ENCODE assay signal across 27 cellular contexts in the genomic region with DNA sequence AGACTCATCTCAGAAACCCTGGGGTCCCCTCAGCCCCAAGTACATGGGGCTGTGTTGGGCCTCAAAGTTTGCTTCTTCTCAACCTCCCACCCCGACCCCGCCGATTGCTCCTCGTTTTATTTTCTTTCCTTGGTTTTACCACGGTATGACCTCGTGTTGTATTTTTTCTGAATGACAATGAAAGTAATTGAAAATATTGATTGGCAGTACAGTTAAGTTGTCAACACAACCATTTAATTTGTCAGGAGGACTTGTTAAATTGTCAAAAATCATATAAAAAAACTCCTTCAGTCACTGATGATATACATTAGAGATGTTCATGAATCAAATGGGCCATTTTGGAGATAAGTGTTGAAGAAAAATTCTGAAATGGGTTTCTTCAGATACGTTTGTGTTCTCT.
A peak's percentile ranks its signal among the peaks of the same experiment; 100 is the strongest.
DNase-seq lines count a peak whose midpoint lies in the region; TF ChIP-seq lines count a peak whose summit lies in the region.
"Had no signal": no experiment of that assay in that cellular context is flagged by ENCODE, and none has a peak within 500 bp of the region (broad histone marks: within the 10 kb centered on the region; RNA-seq: fewer than 3 reads in every experiment).

No MANE protein-coding gene starts in this region.

- no peaks in the 10 kb centered on the region for H3K9me3 ChIP-seq in HEK293 (ENCODE audit: control insufficient read depth, insufficient read depth, low read depth, low read length)
- H3K9me3 ChIP-seq in neural cell (ENCODE audit: low read length) = no peaks in the 10 kb centered on the region
- H3K9me3 ChIP-seq in BE2C = no peaks in the 10 kb centered on the region
- H3K9me3 ChIP-seq: A549, BLaER1 had no signal

- H3K4me3 ChIP-seq in HEK293 (ENCODE audit: low read depth, low read length) = no peak overlapping the region
- no peak overlapping the region for H3K4me3 ChIP-seq in neural cell (ENCODE audit: low read length)
- H3K4me3 ChIP-seq in BE2C (ENCODE audit: low read depth, low read length) = no peak overlapping the region
- H3K4me3 ChIP-seq: A549, BLaER1, GM12878 had no signal

- peak; percentile 100 for TF ChIP-seq EP300 in neural cell (conservative IDR thresholded peaks at IDR 0.05; ENCODE audit: poor library complexity, severe bottlenecking)

- H3K27ac Mint-ChIP-seq in HFFc6 = no peak overlapping the region
- H3K27ac Mint-ChIP-seq: B cell; CD14-positive monocyte; CD4-positive, alpha-beta memory T cell; CD8-positive, alpha-beta memory T cell had no signal

- H3K9me2 ChIP-seq in neural cell (ENCODE audit: insufficient read depth, low read length) = no peaks in the 10 kb centered on the region

- no peak overlapping the region for H2AFZ ChIP-seq in neural cell (ENCODE audit: low read depth, low read length)

- H3K4me1 ChIP-seq in HEK293 (ENCODE audit: control insufficient read depth, insufficient read depth, low read length) (no peaks in the 10 kb centered on the region), BE2C (no peaks in the 10 kb centered on the region)
- H3K4me1 ChIP-seq: A549 had no signal

- DNase-seq in NCI-H146 (lab: John Stamatoyannopoulos, UW) = peak; percentile 7
- DNase-seq in NCI-H146 treated with DMSO at 0.1 percent for 48 hours (lab: John Stamatoyannopoulos, UW; ENCODE audit: unreplicated experiment) = no peak
- DNase-seq in NCI-H2227 (lab: John Stamatoyannopoulos, UW; ENCODE audit: unreplicated experiment) = peak; percentile 71
- DNase-seq in BE2C = no peak
- DNase-seq in HFFc6 = no peak
- DNase-seq in SKM-1 (lab: John Stamatoyannopoulos, UW; ENCODE audit: unreplicated experiment) = no peak
- DNase-seq: AML-193; C1 segment of cervical spinal cord; CD4-positive, alpha-beta memory T cell; CD4-positive, CD25-positive, alpha-beta regulatory T cell; CD8-positive, alpha-beta memory T cell; COR-L47; DMS 273 treated with DMSO at 0.1 percent for 48 hours; DMS153; DMS53; DMS79; DND-41; EL; GDM1 had no signal

- TF ChIP-seq RAD21 in neural cell (conservative IDR thresholded peaks at IDR 0.05) = no peak

- H3K27me3 ChIP-seq in neural cell (ENCODE audit: insufficient read depth, low read depth, low read length) = no peaks in the 10 kb centered on the region
- no peaks in the 10 kb centered on the region for H3K27me3 ChIP-seq in BE2C
- H3K27me3 ChIP-seq: BLaER1 had no signal

- H3K79me2 ChIP-seq in neural cell (replicated peaks; ENCODE audit: insufficient read depth, low read length) = no peaks in the 10 kb centered on the region

- no peaks in the 10 kb centered on the region for H4K20me1 ChIP-seq in neural cell (ENCODE audit: insufficient read depth)
- H4K20me1 ChIP-seq: BLaER1 had no signal

- H3K9ac ChIP-seq in neural cell (ENCODE audit: low read length) = no peak overlapping the region
- H3K9ac ChIP-seq: BLaER1 had no signal

- no peaks in the 10 kb centered on the region for H3K4me1 Mint-ChIP-seq in HFFc6 (ENCODE audit: low read depth)
- H3K4me1 Mint-ChIP-seq: B cell; CD4-positive, alpha-beta memory T cell; CD4-positive, CD25-positive, alpha-beta regulatory T cell; CD8-positive, alpha-beta memory T cell had no signal

- no peaks in the 10 kb centered on the region for H3K36me3 Mint-ChIP-seq in HFFc6 (ENCODE audit: low read depth)
- H3K36me3 Mint-ChIP-seq: CD4-positive, alpha-beta memory T cell; CD4-positive, CD25-positive, alpha-beta regulatory T cell; CD8-positive, alpha-beta memory T cell had no signal

- H3K27me3 Mint-ChIP-seq in HFFc6 (ENCODE audit: insufficient read depth) = peaks cover 5% of the 10 kb centered on the region
- H3K27me3 Mint-ChIP-seq: CD4-positive, CD25-positive, alpha-beta regulatory T cell had no signal

- no peaks in the 10 kb centered on the region for H3K9me3 Mint-ChIP-seq in HFFc6

- CTCF ChIA-PET in HEK293 (lab: Yijun Ruan, JAX) = no interaction called here

- TF ChIP-seq CTCF in HEK293 (tag by site-specific recombination; IDR thresholded peaks at IDR 0.05) (no peak), neural cell (IDR thresholded peaks at IDR 0.05; ENCODE audit: poor library complexity, severe bottlenecking) (no peak), BE2C (IDR thresholded peaks at IDR 0.05; ENCODE audit: low read depth, low read length) (no peak), HFFc6 (IDR thresholded peaks at IDR 0.05) (no peak)

- H3K27ac ChIP-seq in HEK293 (ENCODE audit: extremely low read depth, low read depth, low read length) (no peak overlapping the region), neural cell (ENCODE audit: low read length) (peak overlapping the region; percentile 54)
- H3K27ac ChIP-seq: 22Rv1, A549, BLaER1 had no signal

- no peaks in the 10 kb centered on the region for H3F3A ChIP-seq in neural cell (ENCODE audit: insufficient read depth, low read length, poor library complexity, severe bottlenecking)

- H3K36me3 ChIP-seq in HEK293 (ENCODE audit: control insufficient read depth in 2 of 2, insufficient read depth in 1 of 2, low read length in 2 of 2) = no peaks in the 10 kb centered on the region
- no peaks in the 10 kb centered on the region for H3K36me3 ChIP-seq in neural cell (ENCODE audit: insufficient read depth, low read length)
- no peaks in the 10 kb centered on the region for H3K36me3 ChIP-seq in BE2C
- H3K36me3 ChIP-seq: BLaER1 had no signal

- H3K4me2 ChIP-seq in neural cell (ENCODE audit: low read length) = no peak overlapping the region
- H3K4me2 ChIP-seq: A549, BLaER1 had no signal

- POLR2A ChIA-PET in HEK293 (lab: Yijun Ruan, JAX) = no interaction called here

- H3K4me3 Mint-ChIP-seq in HFFc6 = no peak overlapping the region
- H3K4me3 Mint-ChIP-seq: B cell; CD14-positive monocyte; CD4-positive, alpha-beta memory T cell; CD4-positive, CD25-positive, alpha-beta regulatory T cell; CD8-positive, alpha-beta memory T cell had no signal

TF ChIP-seq in HEK293, 187 proteins besides CTCF, POLR2A, EP300 and RAD21 (continues in another document):
- TF ChIP-seq ZNF239 (tag by site-specific recombination; IDR thresholded peaks at IDR 0.05) = no peak
- no peak for TF ChIP-seq MEIS1 (CRISPR knock-in tag; IDR thresholded peaks at IDR 0.05; ENCODE audit: borderline replicate concordance)
- TF ChIP-seq, protein P1, sequence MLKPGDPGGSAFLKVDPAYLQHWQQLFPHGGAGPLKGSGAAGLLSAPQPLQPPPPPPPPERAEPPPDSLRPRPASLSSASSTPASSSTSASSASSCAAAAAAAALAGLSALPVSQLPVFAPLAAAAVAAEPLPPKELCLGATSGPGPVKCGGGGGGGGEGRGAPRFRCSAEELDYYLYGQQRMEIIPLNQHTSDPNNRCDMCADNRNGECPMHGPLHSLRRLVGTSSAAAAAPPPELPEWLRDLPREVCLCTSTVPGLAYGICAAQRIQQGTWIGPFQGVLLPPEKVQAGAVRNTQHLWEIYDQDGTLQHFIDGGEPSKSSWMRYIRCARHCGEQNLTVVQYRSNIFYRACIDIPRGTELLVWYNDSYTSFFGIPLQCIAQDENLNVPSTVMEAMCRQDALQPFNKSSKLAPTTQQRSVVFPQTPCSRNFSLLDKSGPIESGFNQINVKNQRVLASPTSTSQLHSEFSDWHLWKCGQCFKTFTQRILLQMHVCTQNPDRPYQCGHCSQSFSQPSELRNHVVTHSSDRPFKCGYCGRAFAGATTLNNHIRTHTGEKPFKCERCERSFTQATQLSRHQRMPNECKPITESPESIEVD (tag by site-specific recombination; IDR thresholded peaks at IDR 0.05) = 0 out of 2 replicates have a peak, but pooled peaks have one; percentile 32
- peak; percentile 46; the same call in 1 of the 2 replicates for TF ChIP-seq IKZF3 (tag by site-specific recombination; IDR thresholded peaks at IDR 0.05)
- TF ChIP-seq, protein P2, sequence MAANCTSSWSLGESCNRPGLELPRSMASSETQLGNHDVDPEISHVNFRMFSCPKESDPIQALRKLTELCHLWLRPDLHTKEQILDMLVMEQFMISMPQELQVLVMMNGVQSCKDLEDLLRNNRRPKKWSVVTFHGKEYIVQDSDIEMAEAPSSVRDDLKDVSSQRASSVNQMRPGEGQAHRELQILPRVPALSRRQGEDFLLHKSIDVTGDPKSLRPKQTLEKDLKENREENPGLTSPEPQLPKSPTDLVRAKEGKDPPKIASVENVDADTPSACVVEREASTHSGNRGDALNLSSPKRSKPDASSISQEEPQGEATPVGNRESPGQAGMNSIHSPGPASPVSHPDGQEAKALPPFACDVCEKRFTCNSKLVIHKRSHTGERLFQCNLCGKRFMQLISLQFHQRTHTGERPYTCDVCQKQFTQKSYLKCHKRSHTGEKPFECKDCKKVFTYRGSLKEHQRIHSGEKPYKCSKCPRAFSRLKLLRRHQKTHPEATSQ (tag by site-specific recombination; IDR thresholded peaks at IDR 0.05) = no peak

TF ChIP-seq in neural cell, 6 proteins besides CTCF, POLR2A, EP300 and RAD21:
- TF ChIP-seq, protein P3, sequence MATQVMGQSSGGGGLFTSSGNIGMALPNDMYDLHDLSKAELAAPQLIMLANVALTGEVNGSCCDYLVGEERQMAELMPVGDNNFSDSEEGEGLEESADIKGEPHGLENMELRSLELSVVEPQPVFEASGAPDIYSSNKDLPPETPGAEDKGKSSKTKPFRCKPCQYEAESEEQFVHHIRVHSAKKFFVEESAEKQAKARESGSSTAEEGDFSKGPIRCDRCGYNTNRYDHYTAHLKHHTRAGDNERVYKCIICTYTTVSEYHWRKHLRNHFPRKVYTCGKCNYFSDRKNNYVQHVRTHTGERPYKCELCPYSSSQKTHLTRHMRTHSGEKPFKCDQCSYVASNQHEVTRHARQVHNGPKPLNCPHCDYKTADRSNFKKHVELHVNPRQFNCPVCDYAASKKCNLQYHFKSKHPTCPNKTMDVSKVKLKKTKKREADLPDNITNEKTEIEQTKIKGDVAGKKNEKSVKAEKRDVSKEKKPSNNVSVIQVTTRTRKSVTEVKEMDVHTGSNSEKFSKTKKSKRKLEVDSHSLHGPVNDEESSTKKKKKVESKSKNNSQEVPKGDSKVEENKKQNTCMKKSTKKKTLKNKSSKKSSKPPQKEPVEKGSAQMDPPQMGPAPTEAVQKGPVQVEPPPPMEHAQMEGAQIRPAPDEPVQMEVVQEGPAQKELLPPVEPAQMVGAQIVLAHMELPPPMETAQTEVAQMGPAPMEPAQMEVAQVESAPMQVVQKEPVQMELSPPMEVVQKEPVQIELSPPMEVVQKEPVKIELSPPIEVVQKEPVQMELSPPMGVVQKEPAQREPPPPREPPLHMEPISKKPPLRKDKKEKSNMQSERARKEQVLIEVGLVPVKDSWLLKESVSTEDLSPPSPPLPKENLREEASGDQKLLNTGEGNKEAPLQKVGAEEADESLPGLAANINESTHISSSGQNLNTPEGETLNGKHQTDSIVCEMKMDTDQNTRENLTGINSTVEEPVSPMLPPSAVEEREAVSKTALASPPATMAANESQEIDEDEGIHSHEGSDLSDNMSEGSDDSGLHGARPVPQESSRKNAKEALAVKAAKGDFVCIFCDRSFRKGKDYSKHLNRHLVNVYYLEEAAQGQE (IDR thresholded peaks at IDR 0.05; ENCODE audit: borderline replicate concordance) = peak; percentile 88
- TF ChIP-seq SMC3 (conservative IDR thresholded peaks at IDR 0.05; ENCODE audit: poor library complexity) (no peak), POLR2AphosphoS5 (IDR thresholded peaks at IDR 0.05) (peak; percentile 99)

Comparison
In these comparisons a context has a peak if more than half of its experiments do, and no peak if none do; other contexts are left out.
1. DNase-seq: peak in NCI-H146 (single experiment) and NCI-H2227 (single experiment); none in NCI-H146 treated with DMSO at 0.1 percent for 48 hours (single experiment), BE2C (single experiment), HFFc6 (single experiment) and SKM-1 (single experiment).